In genomic region chr5:10724799-10725507, GRCh38 we compare ENCODE assay signal across 9 cellular contexts. TPM values are rescaled to one million over a fixed set of nuclear protein-coding genes. Genes with fewer than 3 reads are reported as not detected.
DNase-seq lines count a peak whose midpoint lies in the region; ATAC-seq and TF ChIP-seq lines count a peak whose summit lies in the region.
"Had no signal": no experiment of that assay in that cellular context is flagged by ENCODE, and none has a peak within 500 bp of the region (broad histone marks: within the 10 kb centered on the region; RNA-seq: fewer than 3 reads in every experiment).

No MANE protein-coding gene starts in this region.

- CTCF ChIA-PET in WTC11 (lab: Charles Lee): interaction anchor here (0.9 to 1.1 kb wide), 3 partner anchors 11 to 98 kb away, joined by 3 read pairs; no protein-coding TSS in a partner anchor
- CTCF ChIA-PET in CD8-positive, alpha-beta memory T cell (lab: Charles Lee): no interaction called here

- H3K9me3 Mint-ChIP-seq in HFFc6: no peaks in the 10 kb centered on the region; the same call in 1 of the 2 replicates
- H3K9me3 Mint-ChIP-seq in WTC11: no peaks in the 10 kb centered on the region
- no peaks in the 10 kb centered on the region for H3K9me3 Mint-ChIP-seq in CD8-positive, alpha-beta memory T cell

- POLR2A ChIA-PET in WTC11 (lab: Charles Lee): no interaction called here
- POLR2A ChIA-PET in CD8-positive, alpha-beta memory T cell (lab: Charles Lee): no interaction called here

- no peaks in the 10 kb centered on the region for H3K27me3 ChIP-seq in CD8-positive, alpha-beta memory T cell (ENCODE audit: insufficient read depth, low read length, poor library complexity, severe bottlenecking)

- no peaks in the 10 kb centered on the region for H3K4me1 ChIP-seq in CD8-positive, alpha-beta memory T cell (ENCODE audit: insufficient read depth, low read length)

- no peak overlapping the region for H3K4me3 ChIP-seq in CD8-positive, alpha-beta memory T cell (ENCODE audit: low read length)

- H3K4me3 Mint-ChIP-seq in HFFc6: peak overlapping the region; percentile 88
- no peak overlapping the region for H3K4me3 Mint-ChIP-seq in WTC11
- H3K4me3 Mint-ChIP-seq in CD8-positive, alpha-beta memory T cell: no peak overlapping the region

- H3K27ac Mint-ChIP-seq in HFFc6 (peak overlapping the region; percentile 98), WTC11 (no peak overlapping the region)
- H3K27ac Mint-ChIP-seq in CD8-positive, alpha-beta memory T cell: peak overlapping the region in 1 of 8 donors; percentile 14

- no peaks in the 10 kb centered on the region for H3K9me3 ChIP-seq in CD8-positive, alpha-beta memory T cell (ENCODE audit: low read length)

- intact Hi-C loops in left cardiac atrium (cut with DNase I): no loop called here

- H3K36me3 Mint-ChIP-seq in HFFc6 (ENCODE audit: low read depth): peaks cover 68% of the 10 kb centered on the region
- H3K36me3 Mint-ChIP-seq in WTC11: peaks cover 8% of the 10 kb centered on the region
- peaks cover 8 to 43% (median 16%) of the 10 kb centered on the region in 3 donors for H3K36me3 Mint-ChIP-seq in CD8-positive, alpha-beta memory T cell

- no peaks in the 10 kb centered on the region for H3K36me3 ChIP-seq in CD8-positive, alpha-beta memory T cell (ENCODE audit: insufficient read depth, low read length)

- TF ChIP-seq CTCF in HFFc6 (IDR thresholded peaks at IDR 0.05) (peak; percentile 70), WTC11 (IDR thresholded peaks at IDR 0.05) (no peak)

- no peak overlapping the region for H3K27ac ChIP-seq in CD8-positive, alpha-beta memory T cell (ENCODE audit: low read depth, low read length)
- H3K27ac ChIP-seq: parathyroid adenoma had no signal

- ATAC-seq in WTC11 (peak; percentile 75), left cardiac atrium (peak; percentile 60 to 91), HG03469 (IDR thresholded peaks at IDR 0.05; ENCODE audit: unreplicated experiment) (no peak), HG02981 (IDR thresholded peaks at IDR 0.05; ENCODE audit: unreplicated experiment) (no peak), GM18520 (IDR thresholded peaks at IDR 0.05; ENCODE audit: unreplicated experiment) (no peak)

- H3K27me3 Mint-ChIP-seq in HFFc6 (ENCODE audit: insufficient read depth): peaks cover 5% of the 10 kb centered on the region
- H3K27me3 Mint-ChIP-seq in WTC11 (ENCODE audit: low read depth): no peaks in the 10 kb centered on the region
- H3K27me3 Mint-ChIP-seq in CD8-positive, alpha-beta memory T cell: peaks cover 0 to 1% of the 10 kb centered on the region in 2 donors

- DNase-seq in HFFc6: peak; percentile 79
- DNase-seq in WTC11 (ENCODE audit: low spot score): peak; percentile 24
- DNase-seq in left cardiac atrium: peak; percentile 83
- DNase-seq in stromal cell of bone marrow (ENCODE audit: low read depth): peak; percentile 72
- DNase-seq in CD8-positive, alpha-beta memory T cell: no peak

- H3K4me1 Mint-ChIP-seq in HFFc6 (ENCODE audit: low read depth) (peaks cover 100% of the 10 kb centered on the region), WTC11 (peaks cover 11% of the 10 kb centered on the region; the same call in 1 of the 2 replicates)
- H3K4me1 Mint-ChIP-seq in CD8-positive, alpha-beta memory T cell: peaks cover 15 to 34% (median 16%) of the 10 kb centered on the region in 3 donors

TF ChIP-seq in WTC11, 78 proteins besides CTCF, POLR2A, EP300 and RAD21:
- TF ChIP-seq PRRX2 (CRISPR knock-in tag; IDR thresholded peaks at IDR 0.05): no peak
- no peak for TF ChIP-seq SMAD3 (CRISPR knock-in tag; IDR thresholded peaks at IDR 0.05; ENCODE audit: borderline replicate concordance)
- no peak for TF ChIP-seq ZNF671 (CRISPR knock-in tag; IDR thresholded peaks at IDR 0.05)
- no peak for TF ChIP-seq ZNF416 (CRISPR knock-in tag; IDR thresholded peaks at IDR 0.05)
- no peak for TF ChIP-seq STAT6 (CRISPR knock-in tag; conservative IDR thresholded peaks at IDR 0.05; ENCODE audit: low read depth)
- no peak for TF ChIP-seq TCF7 (CRISPR knock-in tag; IDR thresholded peaks at IDR 0.05; ENCODE audit: low read depth)

RNA-seq across cellular contexts. Expression of gene DAP, which starts 36.1 kb away (rescaled TPM):
- 100 to 1,000 TPM; 255 to 357 (median 285) TPM for total RNA-seq in HFFc6 (2021; fragmentation: NEBNext Ultra II Directional; extraction: Animal tissue kit (Norgen Biotek cat#: 25700))
- 46.7 to 47.7 TPM (median 47.5 TPM) in 3 replicates for total RNA-seq in WTC11 (2021)
- total RNA-seq in left cardiac atrium: 10 to 100 TPM; 44.6 to 66.9 TPM
- 10 to 100 TPM; 60.0 to 61.5 TPM for total RNA-seq in CD8-positive, alpha-beta memory T cell
- 73.7 TPM for polyA plus RNA-seq in CD8-positive, alpha-beta memory T cell

Comparison
In these comparisons a context has a peak if more than half of its experiments do, and no peak if none do; other contexts are left out.
1. DNase-seq: peak in HFFc6 (single experiment), WTC11 (single experiment), left cardiac atrium (single experiment) and stromal cell of bone marrow (single experiment); none in CD8-positive, alpha-beta memory T cell (0 of 5).
2. ATAC-seq: peak in WTC11 (single experiment) and left cardiac atrium (2 of 2); none in HG03469 (single experiment), HG02981 (single experiment) and GM18520 (single experiment).